16 cellular contexts compared by ENCODE assay signal in the genomic region with DNA sequence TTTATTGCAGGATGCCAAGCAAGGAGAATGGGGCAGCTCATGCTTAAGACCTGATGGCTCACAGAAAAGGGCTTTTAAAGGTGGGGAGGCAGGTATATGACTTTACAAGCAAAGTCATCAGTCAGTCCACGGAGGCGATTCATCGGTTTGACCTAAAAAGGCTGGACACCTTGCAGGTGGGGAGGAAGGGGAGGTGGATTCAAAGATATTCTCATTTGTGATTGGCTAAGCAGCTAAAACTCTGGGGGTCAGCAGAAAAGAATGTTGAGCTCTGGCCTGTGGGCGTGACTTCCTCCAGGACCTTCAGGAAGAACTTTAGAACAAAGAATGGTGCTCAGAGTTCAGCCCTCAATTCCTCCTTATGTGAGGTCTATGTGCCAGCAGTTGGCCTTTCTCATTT.
"Had no signal": no experiment of that assay in that cellular context is flagged by ENCODE, and none has a peak within 500 bp of the region (broad histone marks: within the 10 kb centered on the region; RNA-seq: fewer than 3 reads in every experiment).

No MANE protein-coding gene starts in this region.

- H3K79me2 ChIP-seq: parathyroid adenoma had no signal

- H3K4me3 ChIP-seq: colonic mucosa, esophagus squamous epithelium, gastroesophageal sphincter, prostate gland, spleen had no signal

- H3K27me3 ChIP-seq: colonic mucosa had no signal

- ATAC-seq: gastroesophageal sphincter; left lobe of liver; natural killer cell; sciatic nerve; stimulated activated naive B cell treated with anti-CD40 and anti-IgM and Interleukin-4, amounts not matched to agents 10 μg/mL and 1 μg/mL and 100 μg/mL, for 72 hours had no signal

- H3K9me3 ChIP-seq: colonic mucosa, esophagus squamous epithelium, gastroesophageal sphincter, prostate gland, spleen had no signal

- H3K36me3 ChIP-seq: colonic mucosa, esophagus squamous epithelium, gastroesophageal sphincter, prostate gland, spleen had no signal

- H3K4me1 ChIP-seq: colonic mucosa, gastroesophageal sphincter, parathyroid adenoma, prostate gland had no signal

- DNase-seq: colonic mucosa; dermis blood vessel endothelial cell; esophagus squamous epithelium; foreskin fibroblast; glutamatergic neuron; natural killer cell; occipital lobe; spleen; stimulated activated CD4-positive, alpha-beta T cell treated with anti-CD3 and anti-CD28 coated beads, Interleukin-2, amount 100 ng/mL, for 24 hours; stimulated activated CD4-positive, alpha-beta T cell treated with anti-CD3 and anti-CD28 coated beads, Interleukin-4, amount 100 ng/mL, for 4 hours; stimulated activated naive B cell treated with anti-CD40 and anti-IgM and Interleukin-4, amounts not matched to agents 10 μg/mL and 1 μg/mL and 100 μg/mL, for 72 hours had no signal

- H3K9ac ChIP-seq: parathyroid adenoma had no signal

- H3K27ac ChIP-seq: colonic mucosa, esophagus squamous epithelium, gastroesophageal sphincter, parathyroid adenoma, prostate gland, spleen had no signal

- H2AFZ ChIP-seq: parathyroid adenoma had no signal
